Comparison of ENCODE assay signal across 9 cellular contexts in the genomic region with DNA sequence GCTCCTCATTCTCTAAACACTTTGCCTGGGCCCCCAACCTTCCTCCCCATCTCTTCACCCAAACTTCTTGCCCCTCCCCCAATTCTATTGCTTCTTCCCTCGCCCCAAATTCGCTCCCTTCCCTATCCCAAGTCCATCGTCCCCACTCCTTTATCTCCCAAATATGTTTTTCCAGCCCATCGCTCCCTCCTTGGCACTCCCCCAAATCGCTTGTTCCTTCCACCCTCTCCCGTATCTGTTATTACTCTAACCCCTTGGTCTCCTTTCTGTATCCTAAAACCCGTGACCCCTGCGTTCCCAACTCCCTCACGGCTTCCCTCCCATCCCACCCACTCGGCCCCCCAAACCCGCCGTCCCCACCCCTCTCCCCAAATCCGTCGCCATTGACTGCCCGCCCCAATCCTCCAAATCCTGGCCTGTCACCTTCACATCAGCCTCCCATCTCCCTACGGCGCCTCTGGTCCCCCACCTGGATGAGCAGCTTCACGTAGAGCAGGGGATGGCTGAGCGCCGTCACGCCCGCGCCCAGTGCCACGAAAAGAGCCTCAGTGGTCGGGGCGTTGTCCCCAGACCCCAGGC. TPM values are rescaled to one million over a fixed set of nuclear protein-coding genes. Genes with fewer than 3 reads are reported as not detected.
DNase-seq lines count a peak whose midpoint lies in the region; ATAC-seq and TF ChIP-seq lines count a peak whose summit lies in the region.
"Had no signal": no experiment of that assay in that cellular context is flagged by ENCODE, and none has a peak within 500 bp of the region (broad histone marks: within the 10 kb centered on the region; RNA-seq: fewer than 3 reads in every experiment).

No MANE protein-coding gene starts in this region.

- no peak overlapping the region for H3K27ac Mint-ChIP-seq in memory B cell

- WGBS in adrenal gland, 4 donors, result 0 to 2% (median 0%) methylated on average over 14 to 26 of the region's 26 CpGs

- H3K27me3 Mint-ChIP-seq in memory B cell, result no peaks in the 10 kb centered on the region

- ATAC-seq in memory B cell (ENCODE audit: low read depth), result peak; percentile 9
- no peak for ATAC-seq in GM18502 (IDR thresholded peaks at IDR 0.05; ENCODE audit: poor library complexity, unreplicated experiment)
- ATAC-seq in HG03135 (IDR thresholded peaks at IDR 0.05; ENCODE audit: unreplicated experiment), result no peak

- no peak for TF ChIP-seq CTCF in AG10803 (conservative IDR thresholded peaks at IDR 0.05; ENCODE audit: low read length)
- no peak for TF ChIP-seq CTCF in adrenal gland (IDR thresholded peaks at IDR 0.05)

- no peaks in the 10 kb centered on the region for H3K9me3 ChIP-seq in adrenal gland (replicated peaks in 1 of 3)

- no peak for DNase-seq in AG10803 (ENCODE audit: low read depth)
- no peak for DNase-seq in H7
- DNase-seq in adrenal gland, result peak in 4 of 7 donors; percentile 30 to 74 (median 55)
- no peak for DNase-seq in memory B cell (ENCODE audit: low spot score in 2 of 2)
- no peak for DNase-seq in Kasumi-1 (lab: John Stamatoyannopoulos, UW)
- no peak for DNase-seq in activated naive CD4-positive, alpha-beta T cell treated with Interleukin-2 at 50 U/mL for 16 hours

- TF ChIP-seq POLR2A in adrenal gland (IDR thresholded peaks at IDR 0.05), result no peak

- H3K4me3 ChIP-seq in AG10803 (ENCODE audit: low read length), result peak overlapping the region; percentile 99
- H3K4me3 ChIP-seq in H7 (ENCODE audit: insufficient read depth, low read depth, low read length), result peak overlapping the region; percentile 96
- peak overlapping the region; percentile 69 to 99 (median 84) for H3K4me3 ChIP-seq in adrenal gland

- H3K4me1 Mint-ChIP-seq in memory B cell, result peaks cover 18% of the 10 kb centered on the region

- H3K36me3 ChIP-seq in H7 (replicated peaks; ENCODE audit: control insufficient read depth, insufficient read depth, low read length) (no peaks in the 10 kb centered on the region), adrenal gland (replicated peaks in 1 of 2) (peaks cover 0 to 10% of the 10 kb centered on the region in 2 donors)

- intact Hi-C loops in adrenal gland (cut with DNase I), result no loop called here

- H3K36me3 Mint-ChIP-seq in memory B cell, result peaks cover 2% of the 10 kb centered on the region

- peak overlapping the region; percentile 52 to 100 (median 91) for H3K27ac ChIP-seq in adrenal gland

- H3K4me1 ChIP-seq in adrenal gland (replicated peaks in 1 of 2), result peaks cover 22 to 53% of the 10 kb centered on the region in 2 donors

- H3K4me3 Mint-ChIP-seq in memory B cell, result no peak overlapping the region

- no peaks in the 10 kb centered on the region for H3K27me3 ChIP-seq in H7 (ENCODE audit: control insufficient read depth, insufficient read depth, low read length)
- no peaks in the 10 kb centered on the region for H3K27me3 ChIP-seq in adrenal gland

- H3K9me3 Mint-ChIP-seq in memory B cell, result no peaks in the 10 kb centered on the region

RNA-seq across cellular contexts. Expression of a gene that starts 0.5 kb away (rescaled TPM):
- 286 and 299 TPM in 2 replicates for total RNA-seq in H7 (2014; rRNA removed; shearing (Covaris generic))
- total RNA-seq in adrenal gland, result 100 to 1,000 TPM; 260 to 523 (median 363) TPM
- polyA plus RNA-seq in adrenal gland, result 100 to 1,000 TPM; 116 to 481 (median 200) TPM

RNA-seq across cellular contexts. Expression of a gene that starts 20.0 kb away (rescaled TPM):
- 0.04 and 0.17 TPM in 2 replicates for total RNA-seq in H7 (2014; rRNA removed; shearing (Covaris generic))
- 100 to 1,000 TPM in 1 of 8 donors, 10 to 100 TPM in 7; 18.3 to 117 (median 35.7) TPM for total RNA-seq in adrenal gland
- 10 to 100 TPM in 1 of 3 donors, 1 to 10 TPM in 2; 3.7 to 28.7 (median 6.9) TPM for polyA plus RNA-seq in adrenal gland
- total RNA-seq: glomerular endothelial cell had no signal

RNA-seq across cellular contexts. Expression of a gene that starts 30.9 kb away (rescaled TPM):
- total RNA-seq in H7 (2014; rRNA removed; shearing (Covaris generic)), result not detected in 2 replicates
- total RNA-seq in adrenal gland, result 1 to 10 TPM in 2 of 8 donors, under 1 TPM in 5, not detected in 1; 0.12 to 4.7 (median 0.55) TPM
- 1 to 10 TPM in 2 of 3 donors, under 1 TPM in 1; 0.29 to 9.3 (median 7.4) TPM for polyA plus RNA-seq in adrenal gland

Comparison
In these comparisons a context has a peak if more than half of its experiments do, and no peak if none do; other contexts are left out.
1. DNase-seq: peak in adrenal gland (4 of 7); none in AG10803 (single experiment), H7 (single experiment), memory B cell (0 of 2), Kasumi-1 (0 of 2) and activated naive CD4-positive, alpha-beta T cell treated with Interleukin-2 at 50 U/mL for 16 hours (single experiment).
2. RNA of a gene that starts 20.0 kb away (total RNA-seq): 18.3 to 117 TPM in adrenal gland; 0.04 to 0.17 TPM in H7; every median in the first group is over 10 times any median in the second.
3. Peak in every context shown above with its lines, with median percentiles within 50 percentile points of each other: H3K4me3 ChIP-seq.